ENCODE assay signal across 10 cellular contexts in genomic region chr9:127925959-127926949, GRCh38. TPM values are rescaled to one million over a fixed set of nuclear protein-coding genes. Genes with fewer than 3 reads are reported as not detected.
DNase-seq lines count a peak whose midpoint lies in the region; ATAC-seq and TF ChIP-seq lines count a peak whose summit lies in the region.
"Had no signal": no experiment of that assay in that cellular context is flagged by ENCODE, and none has a peak within 500 bp of the region (broad histone marks: within the 10 kb centered on the region; RNA-seq: fewer than 3 reads in every experiment).

No MANE protein-coding gene starts in this region.

- H4K5ac ChIP-seq in H9 (ENCODE audit: insufficient read length, low read depth, low read length) (no peak overlapping the region), mesendoderm (ENCODE audit: low read length) (no peak overlapping the region)

- H3K27me3 ChIP-seq in H9 (ENCODE audit: insufficient read depth, low read length) (no peaks in the 10 kb centered on the region), mesendoderm (ENCODE audit: insufficient read depth, low read length, poor library complexity) (no peaks in the 10 kb centered on the region)
- H3K27me3 ChIP-seq: pancreas had no signal

- H3K4me1 ChIP-seq in H9 (ENCODE audit: insufficient read depth, low read length) (peaks cover 2% of the 10 kb centered on the region; the same call in 1 of the 2 replicates), mesendoderm (ENCODE audit: control insufficient read depth, low read depth, low read length) (peaks cover 5% of the 10 kb centered on the region)

- H4K8ac ChIP-seq in H9 (replicated peaks; ENCODE audit: insufficient read length, low read depth, low read length) = no peak overlapping the region
- no peak overlapping the region for H4K8ac ChIP-seq in mesendoderm (ENCODE audit: low read depth, low read length)

- H2BK5ac ChIP-seq in H9 (ENCODE audit: insufficient read length, low read length) (no peak overlapping the region), mesendoderm (ENCODE audit: low read length) (no peak overlapping the region)

- no peak overlapping the region for H4K91ac ChIP-seq in H9 (ENCODE audit: insufficient read length, low read depth, low read length)

- H2BK12ac ChIP-seq in H9 (ENCODE audit: insufficient read length, low read depth, low read length) = no peak overlapping the region

- no peak overlapping the region for H2AFZ ChIP-seq in H9 (ENCODE audit: low read length)

- H3K23me2 ChIP-seq in H9 (ENCODE audit: insufficient read length, low read depth, low read length, poor library complexity, severe bottlenecking) = peaks cover 16% of the 10 kb centered on the region

- H3K4me1 Mint-ChIP-seq in H9 = peaks cover 16 to 30% of the 10 kb centered on the region in 2 experiments
- peaks cover 13% of the 10 kb centered on the region for H3K4me1 Mint-ChIP-seq in activated naive CD8-positive, alpha-beta T cell treated with anti-CD3 and anti-CD28 coated beads, Interleukin-2, amount 10 ng/mL, durations not matched to agents 7 days and 5 days

- H3K27me3 Mint-ChIP-seq in H9 (ENCODE audit: low read depth) = peaks cover 37% of the 10 kb centered on the region
- peaks cover 15% of the 10 kb centered on the region for H3K27me3 Mint-ChIP-seq in activated naive CD8-positive, alpha-beta T cell treated with anti-CD3 and anti-CD28 coated beads, Interleukin-2, amount 10 ng/mL, durations not matched to agents 7 days and 5 days

- WGBS in H9 (ENCODE audit: extremely low coverage, insufficient read length, low lambda C conversion rate) = no CpG with 5 or more reads among the region's 15 CpGs
- no CpG with 5 or more reads among the region's 15 CpGs for WGBS in mesendoderm (ENCODE audit: extremely low coverage, insufficient coverage, low lambda C conversion rate)

- no peaks in the 10 kb centered on the region for H4K20me1 ChIP-seq in H9 (ENCODE audit: control insufficient read depth, insufficient read depth, insufficient read length)

- H3K9ac ChIP-seq in H9 (ENCODE audit: extremely low read depth, insufficient read length, low read length) (peak overlapping the region; percentile 48), mesendoderm (ENCODE audit: low read length) (peak overlapping the region; percentile 71)

- H3K9me3 ChIP-seq in H9 (ENCODE audit: control insufficient read depth, low read depth, low read length) = no peaks in the 10 kb centered on the region
- H3K9me3 ChIP-seq: gastroesophageal sphincter, pancreas had no signal

- no peak overlapping the region for H2BK15ac ChIP-seq in H9 (ENCODE audit: low read depth, low read length)
- H2BK15ac ChIP-seq in mesendoderm (replicated peaks; ENCODE audit: low read depth) = no peak overlapping the region

- DNase-seq in H9 (no peak), mesendoderm (no peak), NCI-H2227 treated with DMSO at 0.1 percent for 48 hours (lab: John Stamatoyannopoulos, UW) (no peak), iPS-NIHi7 (ENCODE audit: extremely low spot score) (no peak), anterior cingulate cortex (lab: John Stamatoyannopoulos, UW) (no peak)
- no peak for DNase-seq in activated naive CD8-positive, alpha-beta T cell treated with anti-CD3 and anti-CD28 coated beads, Interleukin-2, amount 10 ng/mL, durations not matched to agents 7 days and 5 days
- DNase-seq: KBM-7; stimulated activated CD8-positive, alpha-beta memory T cell treated with anti-CD3 and anti-CD28 coated beads, Interleukin-4, amount 100 ng/mL, for 48 hours had no signal

- H3K27ac ChIP-seq in H9 (ENCODE audit: insufficient read length, low read depth, low read length) = no peak overlapping the region
- no peak overlapping the region for H3K27ac ChIP-seq in mesendoderm (ENCODE audit: low read depth, low read length)
- H3K27ac ChIP-seq: gastroesophageal sphincter, pancreas had no signal

- POLR2A ChIA-PET in activated naive CD8-positive, alpha-beta T cell treated with anti-CD3 and anti-CD28 coated beads, Interleukin-2, amount 10 ng/mL, durations not matched to agents 7 days and 5 days (lab: Charles Lee) = interaction anchor here (0.6 kb wide), 1 partner anchor 19 kb away, joined by 3 read pairs; no protein-coding TSS in a partner anchor

- H3K36me3 ChIP-seq in mesendoderm (ENCODE audit: control insufficient read depth, insufficient read depth, low read length) = no peaks in the 10 kb centered on the region
- H3K36me3 ChIP-seq: gastroesophageal sphincter, pancreas had no signal

- peak overlapping the region in 1 of 3 experiments; percentile 24; a peak in 1 of 7 replicates for H3K27ac Mint-ChIP-seq in H9
- H3K27ac Mint-ChIP-seq in activated naive CD8-positive, alpha-beta T cell treated with anti-CD3 and anti-CD28 coated beads, Interleukin-2, amount 10 ng/mL, durations not matched to agents 7 days and 5 days = no peak overlapping the region

- H3K79me1 ChIP-seq in H9 (ENCODE audit: insufficient read depth, low read depth, low read length, poor library complexity, severe bottlenecking) (no peaks in the 10 kb centered on the region), mesendoderm (ENCODE audit: low read length) (no peaks in the 10 kb centered on the region)

- no peaks in the 10 kb centered on the region for H3K9me3 Mint-ChIP-seq in H9
- H3K9me3 Mint-ChIP-seq in activated naive CD8-positive, alpha-beta T cell treated with anti-CD3 and anti-CD28 coated beads, Interleukin-2, amount 10 ng/mL, durations not matched to agents 7 days and 5 days = no peaks in the 10 kb centered on the region

- H3K23ac ChIP-seq in H9 (ENCODE audit: insufficient read length, low read depth, low read length) (no peak overlapping the region), mesendoderm (ENCODE audit: low read length) (no peak overlapping the region)

- H3K4me3 ChIP-seq in mesendoderm (ENCODE audit: low read length) = no peak overlapping the region

- H2AK5ac ChIP-seq in H9 (ENCODE audit: insufficient read length, low read length) = no peak overlapping the region
- no peak overlapping the region for H2AK5ac ChIP-seq in mesendoderm (ENCODE audit: low read length)

- TF ChIP-seq CTCF in H9 (conservative IDR thresholded peaks at IDR 0.05) = no peak

- no peak for ATAC-seq in activated naive CD8-positive, alpha-beta T cell treated with anti-CD3 and anti-CD28 coated beads, Interleukin-2, amount 10 ng/mL, durations not matched to agents 7 days and 5 days (ENCODE audit: low read depth)
- ATAC-seq: gastroesophageal sphincter had no signal

- H3K14ac ChIP-seq in H9 (ENCODE audit: insufficient read depth, low read length) = peak overlapping the region; percentile 10; the same call in 1 of the 2 replicates

- H3K36me3 Mint-ChIP-seq in H9 (ENCODE audit: insufficient read depth in 1 of 3, low read depth in 3 of 3) = peaks cover 2 to 6% (median 6%) of the 10 kb centered on the region in 3 experiments; a peak in 6 of 7 replicates
- peaks cover 1% of the 10 kb centered on the region for H3K36me3 Mint-ChIP-seq in activated naive CD8-positive, alpha-beta T cell treated with anti-CD3 and anti-CD28 coated beads, Interleukin-2, amount 10 ng/mL, durations not matched to agents 7 days and 5 days

- H3K4ac ChIP-seq in H9 (ENCODE audit: low read depth, low read length) (no peak overlapping the region), mesendoderm (ENCODE audit: low read depth, low read length) (no peak overlapping the region)

- H3K56ac ChIP-seq in H9 (ENCODE audit: insufficient read length, low read depth, low read length) = no peak overlapping the region
- H3K56ac ChIP-seq in mesendoderm (ENCODE audit: low read length) = peak overlapping the region; percentile 59

- H3K4me3 Mint-ChIP-seq in H9 = peak overlapping the region; percentile 92 to 97
- H3K4me3 Mint-ChIP-seq in activated naive CD8-positive, alpha-beta T cell treated with anti-CD3 and anti-CD28 coated beads, Interleukin-2, amount 10 ng/mL, durations not matched to agents 7 days and 5 days = peak overlapping the region; percentile 79

- no peak overlapping the region for H3T11ph ChIP-seq in H9 (ENCODE audit: low read length)

- peak overlapping the region; percentile 93 for H3K4me2 ChIP-seq in H9 (ENCODE audit: insufficient read depth, insufficient read length, low read length)
- peak overlapping the region; percentile 31 for H3K4me2 ChIP-seq in mesendoderm (ENCODE audit: low read length)

- H3K18ac ChIP-seq in H9 (ENCODE audit: insufficient read length, low read depth, low read length) (peak overlapping the region; percentile 58), mesendoderm (ENCODE audit: low read length) (no peak overlapping the region)

- H3K79me2 ChIP-seq in H9 (ENCODE audit: insufficient read depth, low read length) (no peaks in the 10 kb centered on the region), mesendoderm (ENCODE audit: control insufficient read depth, insufficient read depth, low read length) (no peaks in the 10 kb centered on the region)

- H2BK120ac ChIP-seq in H9 (ENCODE audit: low read depth, low read length, poor library complexity, severe bottlenecking) (no peak overlapping the region), mesendoderm (ENCODE audit: low read depth, low read length) (no peak overlapping the region)

- H2BK20ac ChIP-seq in H9 (ENCODE audit: low read depth, low read length, poor library complexity, severe bottlenecking) = no peak overlapping the region

RNA-seq across cellular contexts. Expression of gene PIP5KL1, which starts 4.3 kb away (rescaled TPM):
- 9.0 and 11.6 TPM in 2 replicates for total RNA-seq in H9 (2021)
- total RNA-seq in activated naive CD8-positive, alpha-beta T cell treated with anti-CD3 and anti-CD28 coated beads, Interleukin-2, amount 10 ng/mL, durations not matched to agents 7 days and 5 days = 1 to 10 TPM; 1.5 to 1.9 TPM
- polyA plus RNA-seq in mesendoderm (2013, experiment 1 of 2) = 4.1 TPM
- polyA plus RNA-seq in mesendoderm (2013, experiment 2 of 2) = 3.5 TPM

RNA-seq across cellular contexts. Expression of gene ST6GALNAC4, which starts 9.4 kb away (rescaled TPM):
- 15.4 and 16.5 TPM in 2 replicates for total RNA-seq in H9 (2021)
- 10 to 100 TPM; 51.1 to 59.5 TPM for total RNA-seq in activated naive CD8-positive, alpha-beta T cell treated with anti-CD3 and anti-CD28 coated beads, Interleukin-2, amount 10 ng/mL, durations not matched to agents 7 days and 5 days
- polyA plus RNA-seq in mesendoderm (2013, experiment 1 of 2) = 12.3 TPM
- 14.4 TPM for polyA plus RNA-seq in mesendoderm (2013, experiment 2 of 2)

RNA-seq across cellular contexts. Expression of gene DPM2, which starts 11.4 kb away (rescaled TPM):
- total RNA-seq in H9 (2021) = 44.7 and 46.1 TPM in 2 replicates
- 10 to 100 TPM; 49.2 to 54.2 TPM for total RNA-seq in activated naive CD8-positive, alpha-beta T cell treated with anti-CD3 and anti-CD28 coated beads, Interleukin-2, amount 10 ng/mL, durations not matched to agents 7 days and 5 days
- polyA plus RNA-seq in mesendoderm (2013, experiment 1 of 2) = 31.9 TPM
- 33.2 TPM for polyA plus RNA-seq in mesendoderm (2013, experiment 2 of 2)

RNA-seq across cellular contexts. Expression of gene ST6GALNAC6, which starts 26.9 kb away (rescaled TPM):
- total RNA-seq in H9 (2021) = 29.8 and 30.2 TPM in 2 replicates
- 100 to 1,000 TPM; 105 to 112 TPM for total RNA-seq in activated naive CD8-positive, alpha-beta T cell treated with anti-CD3 and anti-CD28 coated beads, Interleukin-2, amount 10 ng/mL, durations not matched to agents 7 days and 5 days
- polyA plus RNA-seq in mesendoderm (2013, experiment 1 of 2) = 11.0 TPM
- polyA plus RNA-seq in mesendoderm (2013, experiment 2 of 2) = 11.5 TPM

RNA-seq across cellular contexts. Expression of gene AK1, which starts 48.8 kb away (rescaled TPM):
- 31.6 and 41.9 TPM in 2 replicates for total RNA-seq in H9 (2021)
- 10 to 100 TPM; 46.8 to 54.6 TPM for total RNA-seq in activated naive CD8-positive, alpha-beta T cell treated with anti-CD3 and anti-CD28 coated beads, Interleukin-2, amount 10 ng/mL, durations not matched to agents 7 days and 5 days
- polyA plus RNA-seq in mesendoderm (2013, experiment 1 of 2) = 24.5 TPM
- 21.1 TPM for polyA plus RNA-seq in mesendoderm (2013, experiment 2 of 2)
